In the genomic region with DNA sequence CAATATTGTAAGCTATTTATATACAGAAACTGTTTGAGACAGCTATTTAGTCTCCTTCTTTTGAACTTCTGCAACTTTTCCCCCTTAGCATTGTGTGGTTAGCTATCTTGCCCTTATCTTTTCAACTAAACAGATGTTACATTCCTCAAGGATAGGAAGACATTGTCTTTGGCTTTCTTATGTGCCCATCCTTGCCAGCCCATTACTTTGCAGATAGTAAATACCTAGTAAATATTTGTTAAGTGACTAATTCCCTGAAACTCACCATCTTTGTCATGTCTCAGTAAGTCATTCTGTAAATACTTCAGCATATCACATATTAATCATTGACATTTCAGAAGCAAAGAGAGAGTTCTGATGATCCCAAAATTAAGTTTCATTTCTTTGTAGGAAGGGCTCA, we compare ENCODE assay signal across 1 cellular context.
TF ChIP-seq lines count a peak whose summit lies in the region.

No MANE protein-coding gene starts in this region.

TF ChIP-seq in SK-N-SH, 30 proteins besides CTCF, POLR2A, EP300 and RAD21 (continued from another document):
- TF ChIP-seq RCOR1 (IDR thresholded peaks at IDR 0.05; ENCODE audit: low read length): no peak
- TF ChIP-seq, protein P1, sequence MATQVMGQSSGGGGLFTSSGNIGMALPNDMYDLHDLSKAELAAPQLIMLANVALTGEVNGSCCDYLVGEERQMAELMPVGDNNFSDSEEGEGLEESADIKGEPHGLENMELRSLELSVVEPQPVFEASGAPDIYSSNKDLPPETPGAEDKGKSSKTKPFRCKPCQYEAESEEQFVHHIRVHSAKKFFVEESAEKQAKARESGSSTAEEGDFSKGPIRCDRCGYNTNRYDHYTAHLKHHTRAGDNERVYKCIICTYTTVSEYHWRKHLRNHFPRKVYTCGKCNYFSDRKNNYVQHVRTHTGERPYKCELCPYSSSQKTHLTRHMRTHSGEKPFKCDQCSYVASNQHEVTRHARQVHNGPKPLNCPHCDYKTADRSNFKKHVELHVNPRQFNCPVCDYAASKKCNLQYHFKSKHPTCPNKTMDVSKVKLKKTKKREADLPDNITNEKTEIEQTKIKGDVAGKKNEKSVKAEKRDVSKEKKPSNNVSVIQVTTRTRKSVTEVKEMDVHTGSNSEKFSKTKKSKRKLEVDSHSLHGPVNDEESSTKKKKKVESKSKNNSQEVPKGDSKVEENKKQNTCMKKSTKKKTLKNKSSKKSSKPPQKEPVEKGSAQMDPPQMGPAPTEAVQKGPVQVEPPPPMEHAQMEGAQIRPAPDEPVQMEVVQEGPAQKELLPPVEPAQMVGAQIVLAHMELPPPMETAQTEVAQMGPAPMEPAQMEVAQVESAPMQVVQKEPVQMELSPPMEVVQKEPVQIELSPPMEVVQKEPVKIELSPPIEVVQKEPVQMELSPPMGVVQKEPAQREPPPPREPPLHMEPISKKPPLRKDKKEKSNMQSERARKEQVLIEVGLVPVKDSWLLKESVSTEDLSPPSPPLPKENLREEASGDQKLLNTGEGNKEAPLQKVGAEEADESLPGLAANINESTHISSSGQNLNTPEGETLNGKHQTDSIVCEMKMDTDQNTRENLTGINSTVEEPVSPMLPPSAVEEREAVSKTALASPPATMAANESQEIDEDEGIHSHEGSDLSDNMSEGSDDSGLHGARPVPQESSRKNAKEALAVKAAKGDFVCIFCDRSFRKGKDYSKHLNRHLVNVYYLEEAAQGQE (IDR thresholded peaks at IDR 0.05; ENCODE audit: low read depth, low read length): no peak
- no peak for TF ChIP-seq GATA2 (CRISPR knock-in tag; IDR thresholded peaks at IDR 0.05)
- TF ChIP-seq RFX5 (IDR thresholded peaks at IDR 0.05; ENCODE audit: low read length): no peak
- TF ChIP-seq FOXJ3 (CRISPR knock-in tag; IDR thresholded peaks at IDR 0.05): no peak
- TF ChIP-seq, protein P2, sequence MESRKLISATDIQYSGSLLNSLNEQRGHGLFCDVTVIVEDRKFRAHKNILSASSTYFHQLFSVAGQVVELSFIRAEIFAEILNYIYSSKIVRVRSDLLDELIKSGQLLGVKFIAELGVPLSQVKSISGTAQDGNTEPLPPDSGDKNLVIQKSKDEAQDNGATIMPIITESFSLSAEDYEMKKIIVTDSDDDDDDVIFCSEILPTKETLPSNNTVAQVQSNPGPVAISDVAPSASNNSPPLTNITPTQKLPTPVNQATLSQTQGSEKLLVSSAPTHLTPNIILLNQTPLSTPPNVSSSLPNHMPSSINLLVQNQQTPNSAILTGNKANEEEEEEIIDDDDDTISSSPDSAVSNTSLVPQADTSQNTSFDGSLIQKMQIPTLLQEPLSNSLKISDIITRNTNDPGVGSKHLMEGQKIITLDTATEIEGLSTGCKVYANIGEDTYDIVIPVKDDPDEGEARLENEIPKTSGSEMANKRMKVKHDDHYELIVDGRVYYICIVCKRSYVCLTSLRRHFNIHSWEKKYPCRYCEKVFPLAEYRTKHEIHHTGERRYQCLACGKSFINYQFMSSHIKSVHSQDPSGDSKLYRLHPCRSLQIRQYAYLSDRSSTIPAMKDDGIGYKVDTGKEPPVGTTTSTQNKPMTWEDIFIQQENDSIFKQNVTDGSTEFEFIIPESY (IDR thresholded peaks at IDR 0.05; ENCODE audit: borderline replicate concordance, low read depth): no peak
- TF ChIP-seq EZH2phosphoT487 (IDR thresholded peaks at IDR 0.05; ENCODE audit: borderline replicate concordance, low read depth): no peak
TF ChIP-seq in SK-N-SH: peak in this region for 7.
